In the genomic region with DNA sequence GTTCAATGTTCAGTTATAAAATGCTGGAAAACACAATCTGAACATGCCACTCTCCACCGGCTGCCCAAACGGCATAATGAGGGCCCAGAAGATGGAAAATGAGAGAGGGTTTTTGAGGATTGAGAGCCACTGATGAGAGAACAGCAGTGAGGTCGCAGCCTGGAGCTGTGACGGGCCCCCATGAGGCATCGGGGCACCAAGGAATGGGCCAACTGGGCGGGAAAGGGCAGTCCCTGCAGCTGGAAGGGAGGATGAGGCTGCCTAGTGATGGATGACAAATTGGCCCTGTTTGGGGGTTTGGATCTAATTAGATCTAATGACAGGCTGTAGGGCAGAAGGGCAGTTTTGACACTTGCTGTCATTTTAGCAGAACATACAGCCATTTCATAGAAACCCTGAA, we compare ENCODE assay signal across 26 cellular contexts. TPM values are rescaled to one million over a fixed set of nuclear protein-coding genes. Genes with fewer than 3 reads are reported as not detected.
DNase-seq lines count a peak whose midpoint lies in the region; FAIRE-seq and TF ChIP-seq lines count a peak whose summit lies in the region.
"Had no signal": no experiment of that assay in that cellular context is flagged by ENCODE, and none has a peak within 500 bp of the region (broad histone marks: within the 10 kb centered on the region; RNA-seq: fewer than 3 reads in every experiment).

No MANE protein-coding gene starts in this region.

- WGBS in smooth muscle cell (ENCODE audit: low lambda C conversion rate) = 67% methylated on average over 6 of the region's 6 CpGs

- H3K79me2 ChIP-seq in astrocyte (ENCODE audit: insufficient read depth, low read length) (no peaks in the 10 kb centered on the region), fibroblast of lung (ENCODE audit: control insufficient read depth, insufficient read depth, low read length) (no peaks in the 10 kb centered on the region), smooth muscle cell (ENCODE audit: low read depth) (no peaks in the 10 kb centered on the region)

- CTCF ChIA-PET in CD8-positive, alpha-beta memory T cell (lab: Charles Lee) = no interaction called here

- H3K27me3 Mint-ChIP-seq in astrocyte (ENCODE audit: low read depth, unreplicated experiment) = peaks cover under 1% of the 10 kb centered on the region
- H3K27me3 Mint-ChIP-seq in CD8-positive, alpha-beta memory T cell = peaks cover 0 to 1% of the 10 kb centered on the region in 2 donors

- no peak for FAIRE-seq in astrocyte (lab: Jason Lieb, UNC)
- FAIRE-seq: GM18507, H1 had no signal

- POLR2A ChIA-PET in CD8-positive, alpha-beta memory T cell (lab: Charles Lee) = no interaction called here

- H2AFZ ChIP-seq in astrocyte (ENCODE audit: low read depth, low read length) = peak overlapping the region; percentile 64
- H2AFZ ChIP-seq in fibroblast of lung (ENCODE audit: low read length) = peak overlapping the region; percentile 34
- H2AFZ ChIP-seq in smooth muscle cell (ENCODE audit: low read depth) = no peak overlapping the region

- H3K9me3 Mint-ChIP-seq in astrocyte (ENCODE audit: unreplicated experiment) = peaks cover 3% of the 10 kb centered on the region
- peaks cover 0 to 4% (median 0%) of the 10 kb centered on the region in 5 donors for H3K9me3 Mint-ChIP-seq in CD8-positive, alpha-beta memory T cell

- H4K20me1 ChIP-seq in astrocyte (ENCODE audit: insufficient read depth, low read length) (no peaks in the 10 kb centered on the region), fibroblast of lung (ENCODE audit: control insufficient read depth, extremely low read depth, insufficient read depth, low read length) (no peaks in the 10 kb centered on the region), smooth muscle cell (ENCODE audit: low read depth) (no peaks in the 10 kb centered on the region)

- peak overlapping the region; percentile 65 for H3K9ac ChIP-seq in astrocyte (ENCODE audit: low read length)
- no peak overlapping the region for H3K9ac ChIP-seq in fibroblast of lung (ENCODE audit: insufficient read depth, low read length)
- peak overlapping the region; percentile 90 for H3K9ac ChIP-seq in smooth muscle cell (ENCODE audit: low read depth)

- peaks cover 34% of the 10 kb centered on the region for H3K4me1 Mint-ChIP-seq in astrocyte (ENCODE audit: low read depth, unreplicated experiment)
- H3K4me1 Mint-ChIP-seq in CD8-positive, alpha-beta memory T cell = no peaks in the 10 kb centered on the region
- H3K4me1 Mint-ChIP-seq: CD14-positive monocyte had no signal

- H3K27me3 ChIP-seq in astrocyte (ENCODE audit: insufficient read depth, low read length) (no peaks in the 10 kb centered on the region), fibroblast of lung (ENCODE audit: control insufficient read depth, insufficient read depth, low read length) (no peaks in the 10 kb centered on the region), smooth muscle cell (ENCODE audit: low read depth) (no peaks in the 10 kb centered on the region)
- H3K27me3 ChIP-seq in CD8-positive, alpha-beta memory T cell (ENCODE audit: insufficient read depth, low read length, poor library complexity, severe bottlenecking) = no peaks in the 10 kb centered on the region
- H3K27me3 ChIP-seq: BE2C had no signal

- H3K4me1 ChIP-seq in astrocyte (ENCODE audit: insufficient read depth, low read length) (peaks cover 10% of the 10 kb centered on the region), fibroblast of lung (ENCODE audit: control insufficient read depth, extremely low read depth, insufficient read depth, low read length) (peaks cover 10% of the 10 kb centered on the region), smooth muscle cell (ENCODE audit: low read depth) (peaks cover 17% of the 10 kb centered on the region)
- H3K4me1 ChIP-seq in CD8-positive, alpha-beta memory T cell (ENCODE audit: insufficient read depth, low read length) = no peaks in the 10 kb centered on the region
- H3K4me1 ChIP-seq: BE2C had no signal

- H3K9me3 ChIP-seq in astrocyte (ENCODE audit: insufficient read depth, low read depth, low read length) (no peaks in the 10 kb centered on the region), fibroblast of lung (ENCODE audit: control insufficient read depth, insufficient read depth, low read depth, low read length) (no peaks in the 10 kb centered on the region), smooth muscle cell (replicated peaks; ENCODE audit: low read depth) (no peaks in the 10 kb centered on the region)
- H3K9me3 ChIP-seq in CD8-positive, alpha-beta memory T cell (ENCODE audit: low read length) = no peaks in the 10 kb centered on the region
- H3K9me3 ChIP-seq: BE2C had no signal

- H3K36me3 ChIP-seq in astrocyte (ENCODE audit: insufficient read depth, low read length) = no peaks in the 10 kb centered on the region
- no peaks in the 10 kb centered on the region for H3K36me3 ChIP-seq in fibroblast of lung (ENCODE audit: control insufficient read depth, insufficient read depth, low read length)
- H3K36me3 ChIP-seq in smooth muscle cell (ENCODE audit: low read depth) = no peaks in the 10 kb centered on the region
- no peaks in the 10 kb centered on the region for H3K36me3 ChIP-seq in CD8-positive, alpha-beta memory T cell (ENCODE audit: insufficient read depth, low read length)
- H3K36me3 ChIP-seq: BE2C had no signal

- H3K4me2 ChIP-seq in astrocyte (ENCODE audit: low read length) (peak overlapping the region; percentile 47), fibroblast of lung (ENCODE audit: extremely low read depth, insufficient read depth, low read length) (no peak overlapping the region), smooth muscle cell (peak overlapping the region; percentile 65)

- TF ChIP-seq CTCF in astrocyte (IDR thresholded peaks at IDR 0.05; ENCODE audit: insufficient read depth, low read depth, low read length) (no peak), fibroblast of lung (conservative IDR thresholded peaks at IDR 0.05 in 1 of 2, IDR thresholded peaks at IDR 0.05 in 1 of 2; ENCODE audit: low read depth in 1 of 2, low read length in 2 of 2) (no peak), smooth muscle cell (IDR thresholded peaks at IDR 0.05; ENCODE audit: borderline replicate concordance, insufficient read depth, poor library complexity, severe bottlenecking) (no peak)

- H3K27ac ChIP-seq in astrocyte (ENCODE audit: low read depth, low read length) = peak overlapping the region; percentile 87
- H3K27ac ChIP-seq in fibroblast of lung (ENCODE audit: insufficient read depth, low read length) = no peak overlapping the region
- H3K27ac ChIP-seq in smooth muscle cell (ENCODE audit: low read depth) = peak overlapping the region; percentile 98
- no peak overlapping the region for H3K27ac ChIP-seq in CD8-positive, alpha-beta memory T cell (ENCODE audit: low read depth, low read length)
- H3K27ac ChIP-seq: 22Rv1, HL-60, RWPE1, SK-N-MC had no signal

- peak overlapping the region; percentile 95 for H3K27ac Mint-ChIP-seq in astrocyte (ENCODE audit: unreplicated experiment)
- H3K27ac Mint-ChIP-seq in CD8-positive, alpha-beta memory T cell = no peak overlapping the region
- H3K27ac Mint-ChIP-seq: CD14-positive monocyte had no signal

- H3K4me3 ChIP-seq in astrocyte (ENCODE audit: insufficient read depth, low read depth, low read length) (peak overlapping the region; percentile 2), fibroblast of lung (replicated peaks in 1 of 4; ENCODE audit: control extremely low read depth in 1 of 4, insufficient read depth in 1 of 4, low read depth in 3 of 4, low read length in 4 of 4) (no peak overlapping the region), smooth muscle cell (no peak overlapping the region)
- H3K4me3 ChIP-seq in CD8-positive, alpha-beta memory T cell (ENCODE audit: low read length) = no peak overlapping the region
- H3K4me3 ChIP-seq: SK-N-MC had no signal

- peak; percentile 10 for DNase-seq in NCI-H2227 (lab: John Stamatoyannopoulos, UW; ENCODE audit: unreplicated experiment)
- no peak for DNase-seq in NCI-H2227 treated with DMSO at 0.1 percent for 48 hours (lab: John Stamatoyannopoulos, UW)
- DNase-seq in astrocyte (ENCODE audit: low read depth) = no peak
- DNase-seq in fibroblast of lung (ENCODE audit: low read depth in 2 of 2) = no peak
- DNase-seq in smooth muscle cell (lab: John Stamatoyannopoulos, UW; ENCODE audit: unreplicated experiment) = no peak
- DNase-seq in SHP77 treated with DMSO at 0.1 percent for 48 hours (lab: John Stamatoyannopoulos, UW) = no peak
- DNase-seq in CD8-positive, alpha-beta memory T cell = no peak
- no peak for DNase-seq in H4 (ENCODE audit: low spot score)
- DNase-seq: BE2C, DMS153, DND-41, NCI-H1048, NCI-H1417, NCI-H1694, NCI-H2029 treated with DMSO at 0.1 percent for 48 hours, NCI-H510A, NCI-H69, SHP77 had no signal

- H3K4me3 Mint-ChIP-seq in astrocyte (ENCODE audit: unreplicated experiment) = no peak overlapping the region
- no peak overlapping the region for H3K4me3 Mint-ChIP-seq in CD8-positive, alpha-beta memory T cell
- H3K4me3 Mint-ChIP-seq: CD14-positive monocyte had no signal

- peaks cover 16% of the 10 kb centered on the region for H3F3A ChIP-seq in smooth muscle cell (ENCODE audit: low read depth)

- no peaks in the 10 kb centered on the region for H3K36me3 Mint-ChIP-seq in astrocyte (ENCODE audit: low read depth, unreplicated experiment)
- H3K36me3 Mint-ChIP-seq in CD8-positive, alpha-beta memory T cell = no peaks in the 10 kb centered on the region
- H3K36me3 Mint-ChIP-seq: CD14-positive monocyte had no signal

RNA-seq across cellular contexts. Expression of a gene that starts 39.1 kb away (rescaled TPM):
- total RNA-seq in astrocyte (0.07 and 0.24 TPM in 2 replicates), fibroblast of lung (1.7 and 3.9 TPM in 2 replicates), smooth muscle cell (98.9 and 106 TPM in 2 replicates)
- polyA plus RNA-seq in fibroblast of lung (4.8 and 14.5 TPM in 2 replicates), smooth muscle cell (116 and 182 TPM in 2 replicates)
- polyA plus RNA-seq in fibroblast of lung (2012) = 4.5 and 14.1 TPM in 2 replicates
- 3.8 and 36.1 TPM in 2 replicates for polyA minus RNA-seq in fibroblast of lung (ENCODE audit: low replicate concordance)
- not detected for total RNA-seq in CD8-positive, alpha-beta memory T cell
- not detected for polyA plus RNA-seq in CD8-positive, alpha-beta memory T cell
- not detected in 2 replicates for total RNA-seq in H4 (2014; rRNA removed; shearing (Covaris generic))
- total RNA-seq: H1, OCI-LY7 had no signal
- polyA plus RNA-seq: CD14-positive monocyte, H1 had no signal

Comparison
In these comparisons a context has a peak if more than half of its experiments do, and no peak if none do; other contexts are left out.
1. H3K27ac ChIP-seq: peak in astrocyte (single experiment) and smooth muscle cell (single experiment); none in fibroblast of lung (single experiment) and CD8-positive, alpha-beta memory T cell (single experiment).
2. RNA of a gene that starts 39.1 kb away (total RNA-seq): 98.9 to 106 TPM in smooth muscle cell; 1.7 to 3.9 TPM in fibroblast of lung, 0.07 to 0.24 TPM in astrocyte, not detected in CD8-positive, alpha-beta memory T cell and not detected in H4; every median in the first group is over 10 times any median in the second.